ENCODE assay signal across 9 cellular contexts in genomic region chr11:121930004-121930965, GRCh38.
A peak's percentile ranks its signal among the peaks of the same experiment; 100 is the strongest.
DNase-seq lines count a peak whose midpoint lies in the region; ATAC-seq and TF ChIP-seq lines count a peak whose summit lies in the region.
"Had no signal": no experiment of that assay in that cellular context is flagged by ENCODE, and none has a peak within 500 bp of the region (broad histone marks: within the 10 kb centered on the region; RNA-seq: fewer than 3 reads in every experiment).

No MANE protein-coding gene starts in this region.

- DNase-seq in iPS-NIHi11 (ENCODE audit: low spot score): peak; percentile 15
- DNase-seq in superior temporal gyrus (ENCODE audit: extremely low spot score): peak; percentile 78
- no peak for DNase-seq in SKM-1 treated with dmso at 0.1 percent for 144 hours (lab: John Stamatoyannopoulos, UW; ENCODE audit: unreplicated experiment)
- DNase-seq in WTC11 (ENCODE audit: low spot score): no peak
- no peak for DNase-seq in KBM-7
- no peak for DNase-seq in stimulated activated CD4-positive, alpha-beta T cell treated with anti-CD3 and anti-CD28 coated beads, Interleukin-2, amount 100 ng/mL, for 48 hours

- H3K9me3 Mint-ChIP-seq in WTC11: peaks cover 7% of the 10 kb centered on the region; the same call in 1 of the 2 replicates

- POLR2A ChIA-PET in WTC11 (lab: Charles Lee): no interaction called here

- H3K27ac Mint-ChIP-seq in WTC11: no peak overlapping the region

- TF ChIP-seq CTCF in WTC11 (IDR thresholded peaks at IDR 0.05): no peak

- no peaks in the 10 kb centered on the region for H3K36me3 Mint-ChIP-seq in WTC11

- in situ Hi-C loops in KBM-7 (cut with MboI; ENCODE audit: low pct_unique_long_range_greater_than_20kb, low sequenced_read_pairs): no loop called here

- ATAC-seq in GM21526 (IDR thresholded peaks at IDR 0.05; ENCODE audit: low FRiP score, unreplicated experiment) (peak; percentile 59), SK-N-SH treated with all-trans-retinoic acid at 6 μM for 48 hours (peak; percentile 59), WTC11 (no peak)
- ATAC-seq: HCT116 had no signal

- H3K27me3 Mint-ChIP-seq in WTC11 (ENCODE audit: low read depth): peaks cover 3% of the 10 kb centered on the region

- CTCF ChIA-PET in WTC11 (lab: Charles Lee): no interaction called here

- H3K4me3 Mint-ChIP-seq in WTC11: no peak overlapping the region

- H3K4me1 Mint-ChIP-seq in WTC11: peaks cover 36% of the 10 kb centered on the region

TF ChIP-seq in SK-N-SH treated with all-trans-retinoic acid at 6 μM for 48 hours, 23 proteins besides CTCF, POLR2A, EP300 and RAD21:
- no peak for TF ChIP-seq CSRNP3 (CRISPR knock-in tag; IDR thresholded peaks at IDR 0.05)
- no peak for TF ChIP-seq ESRRG (CRISPR knock-in tag; IDR thresholded peaks at IDR 0.05)
- no peak for TF ChIP-seq PATZ1 (CRISPR knock-in tag; IDR thresholded peaks at IDR 0.05; ENCODE audit: borderline replicate concordance)
- no peak for TF ChIP-seq ARNTL (CRISPR knock-in tag; IDR thresholded peaks at IDR 0.05; ENCODE audit: borderline replicate concordance, low read depth)
- no peak for TF ChIP-seq ZC3H10 (CRISPR knock-in tag; IDR thresholded peaks at IDR 0.05)
- no peak for TF ChIP-seq GLIS3 (CRISPR knock-in tag; IDR thresholded peaks at IDR 0.05)
- TF ChIP-seq BACH2 (CRISPR knock-in tag; IDR thresholded peaks at IDR 0.05; ENCODE audit: borderline replicate concordance): no peak
- TF ChIP-seq ZFP30 (CRISPR knock-in tag; IDR thresholded peaks at IDR 0.05): no peak
- no peak for TF ChIP-seq TCF4 (CRISPR knock-in tag; IDR thresholded peaks at IDR 0.05; ENCODE audit: borderline replicate concordance)
- no peak for TF ChIP-seq OSR1 (CRISPR knock-in tag; IDR thresholded peaks at IDR 0.05)
- no peak for TF ChIP-seq RARB (CRISPR knock-in tag; IDR thresholded peaks at IDR 0.05)
- no peak for TF ChIP-seq ZNF8 (CRISPR knock-in tag; IDR thresholded peaks at IDR 0.05)

TF ChIP-seq in WTC11, 78 proteins besides CTCF, POLR2A, EP300 and RAD21:
- TF ChIP-seq AR (CRISPR knock-in tag; IDR thresholded peaks at IDR 0.05) (no peak), ZNF425 (CRISPR knock-in tag; conservative IDR thresholded peaks at IDR 0.05) (no peak), USF1 (CRISPR knock-in tag; IDR thresholded peaks at IDR 0.05) (no peak), JAZF1 (CRISPR knock-in tag; IDR thresholded peaks at IDR 0.05) (no peak), ZNF532 (CRISPR knock-in tag; IDR thresholded peaks at IDR 0.05; ENCODE audit: borderline replicate concordance) (no peak), MXD4 (CRISPR knock-in tag; IDR thresholded peaks at IDR 0.05; ENCODE audit: borderline replicate concordance) (no peak), FOXP1 (CRISPR knock-in tag; IDR thresholded peaks at IDR 0.05; ENCODE audit: borderline replicate concordance) (no peak), NR2C2 (CRISPR knock-in tag; IDR thresholded peaks at IDR 0.05) (no peak)

Comparison
In these comparisons a context has a peak if more than half of its experiments do, and no peak if none do; other contexts are left out.
1. DNase-seq: peak in iPS-NIHi11 (single experiment) and superior temporal gyrus (single experiment); none in SKM-1 treated with dmso at 0.1 percent for 144 hours (single experiment), WTC11 (single experiment), KBM-7 (single experiment) and stimulated activated CD4-positive, alpha-beta T cell treated with anti-CD3 and anti-CD28 coated beads, Interleukin-2, amount 100 ng/mL, for 48 hours (0 of 2).